In genomic region chr5:108858959-108859358, GRCh38 we compare ENCODE assay signal across 9 cellular contexts.
DNase-seq lines count a peak whose midpoint lies in the region; ATAC-seq and TF ChIP-seq lines count a peak whose summit lies in the region.
"Had no signal": no experiment of that assay in that cellular context is flagged by ENCODE, and none has a peak within 500 bp of the region (broad histone marks: within the 10 kb centered on the region; RNA-seq: fewer than 3 reads in every experiment).

No MANE protein-coding gene starts in this region.

- intact Hi-C loops in dorsolateral prefrontal cortex (cut with DNase I) = no loop called here

- H3K4me3 Mint-ChIP-seq in naive thymus-derived CD8-positive, alpha-beta T cell = no peak overlapping the region
- H3K4me3 Mint-ChIP-seq: activated naive CD8-positive, alpha-beta T cell treated with anti-CD3 and anti-CD28 coated beads, Interleukin-2, amount 10 ng/mL, durations not matched to agents 7 days and 5 days had no signal

- peak; percentile 18 for DNase-seq in AG10803 (ENCODE audit: low read depth)
- DNase-seq in SKM-1 (lab: John Stamatoyannopoulos, UW; ENCODE audit: unreplicated experiment) = peak; percentile 86
- no peak for DNase-seq in naive thymus-derived CD8-positive, alpha-beta T cell
- DNase-seq in caudate nucleus (lab: John Stamatoyannopoulos, UW) = no peak
- DNase-seq in ureter (ENCODE audit: low spot score) = no peak
- DNase-seq in dorsolateral prefrontal cortex = no peak
- DNase-seq: activated naive CD8-positive, alpha-beta T cell treated with anti-CD3 and anti-CD28 coated beads, Interleukin-2, amount 10 ng/mL, durations not matched to agents 7 days and 5 days had no signal

- peak overlapping the region in 1 of 10 donors; percentile 69 for H3K27ac Mint-ChIP-seq in naive thymus-derived CD8-positive, alpha-beta T cell
- H3K27ac Mint-ChIP-seq: activated naive CD8-positive, alpha-beta T cell treated with anti-CD3 and anti-CD28 coated beads, Interleukin-2, amount 10 ng/mL, durations not matched to agents 7 days and 5 days had no signal

- H3K4me1 Mint-ChIP-seq in naive thymus-derived CD8-positive, alpha-beta T cell = peaks cover 0 to 9% (median 1%) of the 10 kb centered on the region in 4 donors
- H3K4me1 Mint-ChIP-seq: activated naive CD8-positive, alpha-beta T cell treated with anti-CD3 and anti-CD28 coated beads, Interleukin-2, amount 10 ng/mL, durations not matched to agents 7 days and 5 days had no signal

- H3K4me3 ChIP-seq in AG10803 (ENCODE audit: low read length) = no peak overlapping the region
- H3K4me3 ChIP-seq in dorsolateral prefrontal cortex = no peak overlapping the region

- no peaks in the 10 kb centered on the region for H3K27me3 Mint-ChIP-seq in naive thymus-derived CD8-positive, alpha-beta T cell
- H3K27me3 Mint-ChIP-seq: activated naive CD8-positive, alpha-beta T cell treated with anti-CD3 and anti-CD28 coated beads, Interleukin-2, amount 10 ng/mL, durations not matched to agents 7 days and 5 days had no signal

- no peak for TF ChIP-seq CTCF in AG10803 (conservative IDR thresholded peaks at IDR 0.05; ENCODE audit: low read length)
- TF ChIP-seq CTCF in dorsolateral prefrontal cortex (IDR thresholded peaks at IDR 0.05 in 54 of 56, conservative IDR thresholded peaks at IDR 0.05 in 2 of 56; ENCODE audit: low read depth in 1 of 56, partially characterized antibody in 56 of 56) = no peak

- POLR2A ChIA-PET in naive thymus-derived CD8-positive, alpha-beta T cell (lab: Charles Lee) = no interaction called here

- H3K27me3 ChIP-seq in dorsolateral prefrontal cortex = no peaks in the 10 kb centered on the region

- ATAC-seq in GM19397 (IDR thresholded peaks at IDR 0.05; ENCODE audit: unreplicated experiment) (peak; percentile 89), HG03108 (IDR thresholded peaks at IDR 0.05; ENCODE audit: unreplicated experiment) (peak; percentile 90)
- ATAC-seq in naive thymus-derived CD8-positive, alpha-beta T cell = no peak

- peaks cover 3 to 18% (median 7%) of the 10 kb centered on the region in 3 donors for H3K36me3 Mint-ChIP-seq in naive thymus-derived CD8-positive, alpha-beta T cell

- no peak overlapping the region for H3K27ac ChIP-seq in caudate nucleus (ENCODE audit: low read depth, low read length)
- H3K27ac ChIP-seq in dorsolateral prefrontal cortex = no peak overlapping the region

- H3K9me3 Mint-ChIP-seq in naive thymus-derived CD8-positive, alpha-beta T cell = peaks cover 0 to 4% (median 0%) of the 10 kb centered on the region in 9 donors
- H3K9me3 Mint-ChIP-seq: activated naive CD8-positive, alpha-beta T cell treated with anti-CD3 and anti-CD28 coated beads, Interleukin-2, amount 10 ng/mL, durations not matched to agents 7 days and 5 days had no signal

Comparison
In these comparisons a context has a peak if more than half of its experiments do, and no peak if none do; other contexts are left out.
1. DNase-seq: peak in AG10803 (single experiment) and SKM-1 (single experiment); none in naive thymus-derived CD8-positive, alpha-beta T cell (0 of 10), caudate nucleus (0 of 61), ureter (single experiment) and dorsolateral prefrontal cortex (0 of 10).
2. ATAC-seq: peak in GM19397 (single experiment) and HG03108 (single experiment); none in naive thymus-derived CD8-positive, alpha-beta T cell (0 of 2).